ENCODE assay signal across 8 cellular contexts in the genomic region with DNA sequence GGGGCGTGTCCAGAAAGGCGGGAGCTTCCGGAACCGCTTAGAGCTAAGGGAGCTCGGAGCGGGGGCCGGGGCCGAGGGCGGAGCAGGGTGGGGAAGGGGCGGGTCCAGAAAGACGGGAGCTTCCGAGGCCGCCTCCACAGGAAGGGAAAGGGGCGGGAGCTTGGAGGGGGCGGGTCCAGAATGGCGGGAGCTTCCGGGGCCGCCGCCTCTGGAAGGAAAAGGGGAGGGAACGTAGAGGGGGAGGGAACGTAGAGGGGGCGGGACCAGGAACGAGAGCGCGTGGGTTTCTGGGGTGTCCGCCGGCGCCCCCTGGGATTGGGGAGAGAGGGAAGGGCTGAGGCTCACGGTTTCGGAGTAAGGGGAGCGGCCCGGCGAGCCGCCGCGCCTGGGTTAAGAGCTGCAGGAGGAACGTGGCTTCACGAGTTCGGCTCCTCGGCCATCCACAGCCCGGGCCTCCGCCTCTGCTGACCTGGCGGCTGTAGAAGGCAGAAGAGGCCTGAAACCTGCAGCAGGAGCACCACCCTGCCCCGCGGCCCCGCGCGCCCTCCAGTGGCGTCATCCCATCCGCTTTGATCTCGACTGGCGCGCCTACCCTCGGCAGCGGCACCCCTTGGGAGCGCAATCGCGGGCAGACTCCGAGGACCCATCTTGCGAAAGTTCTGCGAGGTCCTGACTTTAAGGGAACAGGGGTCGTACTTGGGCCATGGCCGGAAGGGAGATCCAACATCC. TPM values are rescaled to one million over a fixed set of nuclear protein-coding genes. Genes with fewer than 3 reads are reported as not detected.
DNase-seq lines count a peak whose midpoint lies in the region; ATAC-seq and TF ChIP-seq lines count a peak whose summit lies in the region.

No MANE protein-coding gene starts in this region.

- CTCF ChIA-PET in SK-N-SH (lab: Yijun Ruan, JAX): interaction anchor here (0.6 to 14.7 kb wide), 18 partner anchors 11 to 516 kb away, joined by 3 to 470 read pairs (median 4); a partner anchor contains a TSS

- H3K27me3 Mint-ChIP-seq in activated naive CD8-positive, alpha-beta T cell: no peaks in the 10 kb centered on the region
- H3K27me3 Mint-ChIP-seq in osteocyte (ENCODE audit: unreplicated experiment): no peaks in the 10 kb centered on the region

- H3K9me3 ChIP-seq in SK-N-SH (no peaks in the 10 kb centered on the region), thymus (ENCODE audit: control insufficient read depth) (no peaks in the 10 kb centered on the region)

- H3K4me3 Mint-ChIP-seq in activated naive CD8-positive, alpha-beta T cell: peak overlapping the region; percentile 91
- H3K4me3 Mint-ChIP-seq in osteocyte (ENCODE audit: unreplicated experiment): peak overlapping the region; percentile 92

- H3K4me3 ChIP-seq in SK-N-SH (ENCODE audit: low read depth in 2 of 2, low read length in 1 of 2) (peak overlapping the region; percentile 68 to 78), thymus (ENCODE audit: low read length) (peak overlapping the region; percentile 69)

- no peaks in the 10 kb centered on the region for H3K9me3 Mint-ChIP-seq in activated naive CD8-positive, alpha-beta T cell (ENCODE audit: low read depth)
- H3K9me3 Mint-ChIP-seq in osteocyte (ENCODE audit: unreplicated experiment): no peaks in the 10 kb centered on the region

- peak overlapping the region; percentile 83 for H3K9ac ChIP-seq in SK-N-SH

- POLR2A ChIA-PET in SK-N-SH (lab: Yijun Ruan, JAX): interaction anchor here (0.7 to 4.6 kb wide), 8 partner anchors 23 to 573 kb away, joined by 3 to 50 read pairs (median 4); a partner anchor contains a TSS

- peak overlapping the region; percentile 80; the same call in 1 of the 2 replicates for H2AFZ ChIP-seq in SK-N-SH (ENCODE audit: low read depth)

- no peaks in the 10 kb centered on the region for H3K36me3 ChIP-seq in SK-N-SH (replicated peaks in 1 of 2; ENCODE audit: control insufficient read depth in 1 of 2, insufficient read depth in 2 of 2, low read length in 1 of 2)
- H3K36me3 ChIP-seq in thymus (ENCODE audit: control insufficient read depth, insufficient read depth): no peaks in the 10 kb centered on the region

- DNase-seq in NCI-H1092 (lab: John Stamatoyannopoulos, UW): peak; percentile 98
- DNase-seq in SK-N-SH: peak; percentile 97
- peak; percentile 93 to 100 (median 98) for DNase-seq in head of caudate nucleus
- peak; percentile 98 for DNase-seq in osteocyte (ENCODE audit: extremely low spot score, unreplicated experiment)

- H4K20me1 ChIP-seq in SK-N-SH (ENCODE audit: insufficient read depth): no peaks in the 10 kb centered on the region

- peak overlapping the region; percentile 96 for H3K27ac Mint-ChIP-seq in activated naive CD8-positive, alpha-beta T cell
- H3K27ac Mint-ChIP-seq in osteocyte (ENCODE audit: unreplicated experiment): peak overlapping the region; percentile 96

- H3K36me3 Mint-ChIP-seq in activated naive CD8-positive, alpha-beta T cell: no peaks in the 10 kb centered on the region
- H3K36me3 Mint-ChIP-seq in osteocyte (ENCODE audit: unreplicated experiment): no peaks in the 10 kb centered on the region

- H3F3A ChIP-seq in SK-N-SH (replicated peaks; ENCODE audit: insufficient read depth): peaks cover 10% of the 10 kb centered on the region

- H3K9me2 ChIP-seq in SK-N-SH: no peaks in the 10 kb centered on the region

- ATAC-seq in HG02588 (IDR thresholded peaks at IDR 0.05; ENCODE audit: unreplicated experiment): peak; percentile 66

- peak overlapping the region; percentile 77 to 87 for H3K27ac ChIP-seq in SK-N-SH (ENCODE audit: low read depth in 2 of 2, low read length in 1 of 2)
- H3K27ac ChIP-seq in thymus (ENCODE audit: low read depth): peak overlapping the region; percentile 93

- H3K27me3 ChIP-seq in SK-N-SH (ENCODE audit: insufficient read depth) (no peaks in the 10 kb centered on the region), thymus (ENCODE audit: control insufficient read depth, insufficient read depth) (no peaks in the 10 kb centered on the region)

- TF ChIP-seq EP300 in SK-N-SH (IDR thresholded peaks at IDR 0.05; ENCODE audit: borderline replicate concordance in 1 of 2, low read depth in 1 of 2, low read length in 1 of 2): no peak

- no peaks in the 10 kb centered on the region for H3K79me2 ChIP-seq in SK-N-SH (ENCODE audit: insufficient read depth)

- WGBS in SK-N-SH (ENCODE audit: low lambda C conversion rate): 2% methylated on average over 32 of the region's 63 CpGs
- WGBS in thymus: under 1% methylated on average over 62 of the region's 63 CpGs

- peak; percentile 74 for TF ChIP-seq CTCF in SK-N-SH (IDR thresholded peaks at IDR 0.05)
- TF ChIP-seq CTCF in osteocyte (IDR thresholded peaks at IDR 0.05): peak; percentile 56

- intact Hi-C loops in head of caudate nucleus (cut with DNase I): loop anchor here (2.0 to 10.0 kb wide), 3 partner anchors 291 to 569 kb away; a partner anchor contains a TSS

- H3K4me1 ChIP-seq in SK-N-SH (ENCODE audit: control insufficient read depth in 1 of 2, insufficient read depth in 2 of 2, low read depth in 1 of 2, low read length in 1 of 2) (peaks cover 0 to 13% of the 10 kb centered on the region in 2 experiments; a peak in 1 of 4 replicates), thymus (ENCODE audit: control insufficient read depth, insufficient read depth, low read length) (peaks cover 8% of the 10 kb centered on the region)

- TF ChIP-seq POLR2A in GM10847 (IDR thresholded peaks at IDR 0.05; ENCODE audit: extremely low read depth, insufficient read length): peak; percentile 35

- TF ChIP-seq RAD21 in SK-N-SH (IDR thresholded peaks at IDR 0.05; ENCODE audit: low read length): peak; percentile 60

- H3K4me1 Mint-ChIP-seq in activated naive CD8-positive, alpha-beta T cell (ENCODE audit: low read depth): peaks cover 36% of the 10 kb centered on the region
- peaks cover 13% of the 10 kb centered on the region for H3K4me1 Mint-ChIP-seq in osteocyte (ENCODE audit: unreplicated experiment)

- H3K4me2 ChIP-seq in SK-N-SH: peak overlapping the region; percentile 87

TF ChIP-seq in SK-N-SH, 30 proteins besides CTCF, POLR2A, EP300 and RAD21 (continues in another document):
- TF ChIP-seq FOXM1 (IDR thresholded peaks at IDR 0.05; ENCODE audit: low read depth) (0 out of 2 replicates have a peak, but pooled peaks have one; percentile 20), SIN3A (IDR thresholded peaks at IDR 0.05; ENCODE audit: borderline replicate concordance, low read depth, low read length) (peak; percentile 73; the same call in 1 of the 2 replicates), EZH2phosphoT487 (IDR thresholded peaks at IDR 0.05; ENCODE audit: borderline replicate concordance, low read depth) (no peak), GATA2 (CRISPR knock-in tag; IDR thresholded peaks at IDR 0.05) (no peak), RFX5 (IDR thresholded peaks at IDR 0.05; ENCODE audit: low read length) (0 out of 2 replicates have a peak, but pooled peaks have one; percentile 13), NRF1 (IDR thresholded peaks at IDR 0.05; ENCODE audit: low read depth, low read length) (no peak), TAF1 (IDR thresholded peaks at IDR 0.05; ENCODE audit: borderline replicate concordance, low read depth, low read length) (peak; percentile 36; the same call in 1 of the 2 replicates), CHD2 (IDR thresholded peaks at IDR 0.05; ENCODE audit: low read length, partially characterized antibody) (peak; percentile 43), MEF2A (IDR thresholded peaks at IDR 0.05; ENCODE audit: borderline replicate concordance, low read depth) (no peak), SMC3 (IDR thresholded peaks at IDR 0.05; ENCODE audit: low read depth, low read length) (peak; percentile 55), POLR2AphosphoS5 (IDR thresholded peaks at IDR 0.05; ENCODE audit: low read depth, low read length) (peak; percentile 60), ELF1 (IDR thresholded peaks at IDR 0.05) (0 out of 2 replicates have a peak, but pooled peaks have one; percentile 40)
- TF ChIP-seq, protein P1, sequence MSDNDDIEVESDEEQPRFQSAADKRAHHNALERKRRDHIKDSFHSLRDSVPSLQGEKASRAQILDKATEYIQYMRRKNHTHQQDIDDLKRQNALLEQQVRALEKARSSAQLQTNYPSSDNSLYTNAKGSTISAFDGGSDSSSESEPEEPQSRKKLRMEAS (IDR thresholded peaks at IDR 0.05; ENCODE audit: low read depth): peak; percentile 64
- TF ChIP-seq, protein P2, sequence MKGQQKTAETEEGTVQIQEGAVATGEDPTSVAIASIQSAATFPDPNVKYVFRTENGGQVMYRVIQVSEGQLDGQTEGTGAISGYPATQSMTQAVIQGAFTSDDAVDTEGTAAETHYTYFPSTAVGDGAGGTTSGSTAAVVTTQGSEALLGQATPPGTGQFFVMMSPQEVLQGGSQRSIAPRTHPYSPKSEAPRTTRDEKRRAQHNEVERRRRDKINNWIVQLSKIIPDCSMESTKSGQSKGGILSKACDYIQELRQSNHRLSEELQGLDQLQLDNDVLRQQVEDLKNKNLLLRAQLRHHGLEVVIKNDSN (IDR thresholded peaks at IDR 0.05; ENCODE audit: borderline replicate concordance, low read depth): no peak

RNA-seq across cellular contexts. Expression of a gene that starts 22.9 kb away (rescaled TPM):
- polyA plus RNA-seq in SK-N-SH (2012; rRNA removed) (0.19 and 0.25 TPM in 2 replicates), thymus (0.91 TPM)
- polyA plus RNA-seq in SK-N-SH (2012; cell fraction: cytosol; rRNA removed): 0.13 and 0.25 TPM in 2 replicates
- polyA plus RNA-seq in SK-N-SH (2012; cell fraction: nucleus; rRNA removed): 0.14 and 0.42 TPM in 2 replicates
- 0.35 TPM in 1 of 2 replicates, not detected in the other for total RNA-seq in osteocyte

RNA-seq across cellular contexts. Expression of a gene that starts 36.2 kb away (rescaled TPM):
- polyA plus RNA-seq in SK-N-SH (2012; rRNA removed): 17.3 and 19.1 TPM in 2 replicates
- polyA plus RNA-seq in SK-N-SH (2012; cell fraction: cytosol; rRNA removed): 12.2 and 15.6 TPM in 2 replicates
- polyA plus RNA-seq in SK-N-SH (2012; cell fraction: nucleus; rRNA removed): 35.8 and 36.9 TPM in 2 replicates
- 8.5 and 8.6 TPM in 2 replicates for total RNA-seq in osteocyte
- 12.0 TPM for polyA plus RNA-seq in thymus

RNA-seq across cellular contexts. Expression of a gene that starts 36.5 kb away (rescaled TPM):
- polyA plus RNA-seq in SK-N-SH (2012; rRNA removed) (21.9 and 23.3 TPM in 2 replicates), thymus (37.3 TPM)
- polyA plus RNA-seq in SK-N-SH (2012; cell fraction: cytosol; rRNA removed): 7.4 and 12.1 TPM in 2 replicates
- polyA plus RNA-seq in SK-N-SH (2012; cell fraction: nucleus; rRNA removed): 95.0 and 118 TPM in 2 replicates
- total RNA-seq in osteocyte: 19.9 and 25.1 TPM in 2 replicates

Comparison
In these comparisons a context has a peak if more than half of its experiments do, and no peak if none do; other contexts are left out.
1. Peak in every context shown above with its lines: DNase-seq, ATAC-seq, H3K4me3 ChIP-seq and H3K27ac ChIP-seq.